In genomic region chr2:52260904-52261303, GRCh38 we compare ENCODE assay signal across 21 cellular contexts.
DNase-seq lines count a peak whose midpoint lies in the region; ATAC-seq and TF ChIP-seq lines count a peak whose summit lies in the region.
"Had no signal": no experiment of that assay in that cellular context is flagged by ENCODE, and none has a peak within 500 bp of the region (broad histone marks: within the 10 kb centered on the region; RNA-seq: fewer than 3 reads in every experiment).

No MANE protein-coding gene starts in this region.

- TF ChIP-seq POLR2A in breast epithelium (IDR thresholded peaks at IDR 0.05), result no peak

- CTCF ChIA-PET in MCF 10A (lab: Yijun Ruan, JAX), result no interaction called here
- CTCF ChIA-PET in naive thymus-derived CD4-positive, alpha-beta T cell (lab: Charles Lee), result no interaction called here

- H3K27ac Mint-ChIP-seq in MCF 10A (ENCODE audit: low read depth, unreplicated experiment), result no peak overlapping the region
- H3K27ac Mint-ChIP-seq in naive thymus-derived CD4-positive, alpha-beta T cell, result no peak overlapping the region
- H3K27ac Mint-ChIP-seq: activated naive CD4-positive, alpha-beta T cell treated with anti-CD3 and anti-CD28 coated beads, Interleukin-2, amount 50 U/mL, for 24 hours; T-cell had no signal

- H3K36me3 ChIP-seq in breast epithelium, result no peaks in the 10 kb centered on the region
- H3K36me3 ChIP-seq in naive thymus-derived CD4-positive, alpha-beta T cell (ENCODE audit: control insufficient read depth in 2 of 3, insufficient read depth in 3 of 3, low read length in 3 of 3), result no peaks in the 10 kb centered on the region
- H3K36me3 ChIP-seq: heart right ventricle, stomach, upper lobe of left lung had no signal

- intact Hi-C loops in MCF 10A (cut with micrococcal nuclease) (no loop called here), breast epithelium (cut with DNase I; ENCODE audit: low total_unique reads) (no loop called here)
- intact Hi-C loops in naive thymus-derived CD4-positive, alpha-beta T cell (cut with micrococcal nuclease), result no loop called here

- no peak overlapping the region for H3K4me3 Mint-ChIP-seq in MCF 10A (ENCODE audit: unreplicated experiment)
- no peak overlapping the region for H3K4me3 Mint-ChIP-seq in naive thymus-derived CD4-positive, alpha-beta T cell
- H3K4me3 Mint-ChIP-seq: activated naive CD4-positive, alpha-beta T cell treated with anti-CD3 and anti-CD28 coated beads, Interleukin-2, amount 50 U/mL, for 24 hours; activated T-cell treated with anti-CD3 and anti-CD28 coated beads, Interleukin-2, amount 50 U/mL, for 4 hours; T-cell had no signal

- no TSS peak for BruUV-seq in MCF 10A (replicated peaks; lab: Mats Ljungman, UMichigan)

- peaks cover 6% of the 10 kb centered on the region for H3K4me1 Mint-ChIP-seq in MCF 10A (ENCODE audit: insufficient read depth, unreplicated experiment)
- H3K4me1 Mint-ChIP-seq in naive thymus-derived CD4-positive, alpha-beta T cell, result no peaks in the 10 kb centered on the region
- H3K4me1 Mint-ChIP-seq: activated naive CD4-positive, alpha-beta T cell treated with anti-CD3 and anti-CD28 coated beads, Interleukin-2, amount 50 U/mL, for 24 hours; T-cell had no signal

- H3K9me3 ChIP-seq in breast epithelium, result no peaks in the 10 kb centered on the region
- no peaks in the 10 kb centered on the region for H3K9me3 ChIP-seq in naive thymus-derived CD4-positive, alpha-beta T cell (ENCODE audit: control insufficient read depth in 2 of 3, low read length in 3 of 3)
- H3K9me3 ChIP-seq: upper lobe of left lung had no signal

- H3K27me3 ChIP-seq in breast epithelium, result no peaks in the 10 kb centered on the region
- no peaks in the 10 kb centered on the region for H3K27me3 ChIP-seq in naive thymus-derived CD4-positive, alpha-beta T cell (ENCODE audit: control insufficient read depth in 2 of 2, insufficient read depth in 2 of 2, low read length in 2 of 2)
- H3K27me3 ChIP-seq: heart right ventricle, stomach, upper lobe of left lung had no signal

- no peaks in the 10 kb centered on the region for H3K4me1 ChIP-seq in breast epithelium
- H3K4me1 ChIP-seq in naive thymus-derived CD4-positive, alpha-beta T cell (ENCODE audit: control insufficient read depth in 2 of 2, insufficient read depth in 2 of 2, low read length in 2 of 2), result no peaks in the 10 kb centered on the region
- H3K4me1 ChIP-seq: heart right ventricle, parathyroid adenoma, stomach, upper lobe of left lung had no signal

- POLR2A ChIA-PET in MCF 10A (lab: Yijun Ruan, JAX), result no interaction called here
- POLR2A ChIA-PET in naive thymus-derived CD4-positive, alpha-beta T cell (lab: Charles Lee), result no interaction called here

- no peak overlapping the region for H3K4me3 ChIP-seq in breast epithelium
- no peak overlapping the region for H3K4me3 ChIP-seq in naive thymus-derived CD4-positive, alpha-beta T cell (ENCODE audit: low read length)
- H3K4me3 ChIP-seq: heart right ventricle, stomach, upper lobe of left lung had no signal

- ATAC-seq in HG03354 (IDR thresholded peaks at IDR 0.05; ENCODE audit: poor library complexity, severe bottlenecking, unreplicated experiment), result no peak
- no peak for ATAC-seq in naive thymus-derived CD4-positive, alpha-beta T cell
- ATAC-seq: activated T-cell treated with anti-CD3 and anti-CD28 coated beads, Interleukin-2, amount 50 U/mL, for 4 hours; HCT116; heart right ventricle; Right ventricle myocardium inferior; T-cell had no signal

- H3K27me3 Mint-ChIP-seq in MCF 10A (ENCODE audit: insufficient read depth, unreplicated experiment), result no peaks in the 10 kb centered on the region
- no peaks in the 10 kb centered on the region for H3K27me3 Mint-ChIP-seq in naive thymus-derived CD4-positive, alpha-beta T cell
- H3K27me3 Mint-ChIP-seq: activated naive CD4-positive, alpha-beta T cell treated with anti-CD3 and anti-CD28 coated beads, Interleukin-2, amount 50 U/mL, for 24 hours; T-cell had no signal

- no peak for TF ChIP-seq CTCF in MCF 10A (IDR thresholded peaks at IDR 0.05; ENCODE audit: unreplicated experiment)
- no peak for TF ChIP-seq CTCF in breast epithelium (IDR thresholded peaks at IDR 0.05)

- H3K9me3 Mint-ChIP-seq in MCF 10A (ENCODE audit: unreplicated experiment), result no peaks in the 10 kb centered on the region
- H3K9me3 Mint-ChIP-seq in naive thymus-derived CD4-positive, alpha-beta T cell, result peaks cover 0 to 12% (median 5%) of the 10 kb centered on the region in 11 donors
- H3K9me3 Mint-ChIP-seq: activated T-cell treated with anti-CD3 and anti-CD28 coated beads, Interleukin-2, amount 50 U/mL, for 4 hours had no signal

- DNase-seq in MCF 10A (ENCODE audit: unreplicated experiment) (peak; percentile 70), breast epithelium (ENCODE audit: low spot score in 2 of 2) (no peak), amniotic epithelial cell (ENCODE audit: low read depth) (peak; percentile 34), fibroblast of the conjunctiva (ENCODE audit: low read depth) (peak; percentile 47), NCI-H187 (lab: John Stamatoyannopoulos, UW) (no peak), SW480 (ENCODE audit: low spot score) (no peak)
- DNase-seq in naive thymus-derived CD4-positive, alpha-beta T cell, result no peak
- DNase-seq: activated T-cell treated with anti-CD3 and anti-CD28 coated beads, Interleukin-2, amount 50 U/mL, for 4 hours; EL; heart right ventricle; KBM-7; NCI-H2227 treated with DMSO at 0.1 percent for 48 hours; stimulated activated CD4-positive, alpha-beta T cell treated with anti-CD3 and anti-CD28 coated beads, Interleukin-2, amount 100 ng/mL, for 48 hours; stomach; T-cell; upper lobe of left lung had no signal

- no peak overlapping the region for H3K27ac ChIP-seq in breast epithelium
- H3K27ac ChIP-seq in naive thymus-derived CD4-positive, alpha-beta T cell (ENCODE audit: low read depth, low read length), result no peak overlapping the region
- H3K27ac ChIP-seq: heart right ventricle, parathyroid adenoma, stomach, upper lobe of left lung had no signal

- no peaks in the 10 kb centered on the region for H3K36me3 Mint-ChIP-seq in MCF 10A (ENCODE audit: insufficient read depth, unreplicated experiment)
- H3K36me3 Mint-ChIP-seq in naive thymus-derived CD4-positive, alpha-beta T cell, result no peaks in the 10 kb centered on the region
- H3K36me3 Mint-ChIP-seq: activated naive CD4-positive, alpha-beta T cell treated with anti-CD3 and anti-CD28 coated beads, Interleukin-2, amount 50 U/mL, for 24 hours; T-cell had no signal

Comparison
In these comparisons a context has a peak if more than half of its experiments do, and no peak if none do; other contexts are left out.
1. DNase-seq: peak in MCF 10A (single experiment), amniotic epithelial cell (single experiment) and fibroblast of the conjunctiva (single experiment); none in breast epithelium (0 of 2), NCI-H187 (0 of 2), SW480 (single experiment) and naive thymus-derived CD4-positive, alpha-beta T cell (0 of 9).